17 cellular contexts compared by ENCODE assay signal in genomic region chr12:80321653-80322052, GRCh38.
DNase-seq lines count a peak whose midpoint lies in the region; ATAC-seq and TF ChIP-seq lines count a peak whose summit lies in the region.
"Had no signal": no experiment of that assay in that cellular context is flagged by ENCODE, and none has a peak within 500 bp of the region (broad histone marks: within the 10 kb centered on the region; RNA-seq: fewer than 3 reads in every experiment).

No MANE protein-coding gene starts in this region.

- no TSS peak for BruUV-seq in IMR-90 (replicated peaks; lab: Mats Ljungman, UMichigan)

- no peak overlapping the region for H4K8ac ChIP-seq in IMR-90 (ENCODE audit: low read depth in 2 of 2, low read length in 2 of 2)

- H3K4me3 ChIP-seq in AG09309 (ENCODE audit: control insufficient read depth, low read depth, low read length) (no peak overlapping the region), IMR-90 (ENCODE audit: insufficient read depth, low read depth, low read length) (no peak overlapping the region)
- H3K4me3 ChIP-seq: breast epithelium, lung had no signal

- no peaks in the 10 kb centered on the region for H3K9me3 Mint-ChIP-seq in mesothelial cell of epicardium

- H2AK5ac ChIP-seq in IMR-90 (ENCODE audit: low read depth, low read length), result no peak overlapping the region

- H3K4me3 Mint-ChIP-seq in mesothelial cell of epicardium, result no peak overlapping the region

- peak overlapping the region; percentile 65 for H3K27ac Mint-ChIP-seq in mesothelial cell of epicardium

- H2BK15ac ChIP-seq in IMR-90 (ENCODE audit: low read depth, low read length), result no peak overlapping the region

- no peaks in the 10 kb centered on the region for H3K9me3 ChIP-seq in IMR-90 (ENCODE audit: control insufficient read depth, insufficient read depth, low read length)
- H3K9me3 ChIP-seq: breast epithelium, neutrophil had no signal

- H3K9ac ChIP-seq in IMR-90 (ENCODE audit: low read depth, low read length), result no peak overlapping the region
- H3K9ac ChIP-seq: KMS-11 had no signal

- H3K27me3 Mint-ChIP-seq in mesothelial cell of epicardium (ENCODE audit: low read depth), result no peaks in the 10 kb centered on the region

- peak overlapping the region; percentile 8 for H2AFZ ChIP-seq in IMR-90 (replicated peaks; ENCODE audit: low read length, poor library complexity)

- H2AK9ac ChIP-seq in IMR-90 (replicated peaks; ENCODE audit: low read depth, low read length, poor library complexity), result no peak overlapping the region

- H3K79me1 ChIP-seq in IMR-90 (ENCODE audit: low read depth in 1 of 2, low read length in 2 of 2), result no peaks in the 10 kb centered on the region

- no peaks in the 10 kb centered on the region for H3K9me1 ChIP-seq in IMR-90 (ENCODE audit: insufficient read depth, low read length)

- H4K91ac ChIP-seq in IMR-90 (ENCODE audit: insufficient read depth, low read depth, low read length), result no peak overlapping the region

- intact Hi-C loops in IMR-90 (cut with micrococcal nuclease), result no loop called here

- DNase-seq in AG09309 (ENCODE audit: low read depth), result peak; percentile 7
- peak; percentile 15 for DNase-seq in IMR-90
- peak; percentile 20 for DNase-seq in dedifferentiated amniotic fluid mesenchymal stem cell (ENCODE audit: extremely low spot score)
- no peak for DNase-seq in mesothelial cell of epicardium (ENCODE audit: low spot score in 2 of 2, unreplicated experiment in 2 of 2)
- no peak for DNase-seq in stimulated activated CD4-positive, alpha-beta T cell treated with anti-CD3 and anti-CD28 coated beads, Interleukin-15, amount 100 ng/mL, for 24 hours
- no peak for DNase-seq in DMS79 treated with DMSO at 0.1 percent for 48 hours (lab: John Stamatoyannopoulos, UW)
- DNase-seq in NCI-H1930 (lab: John Stamatoyannopoulos, UW), result no peak
- DNase-seq in T-helper 1 cell, result no peak
- DNase-seq: activated gamma-delta T cell, hippocampal formation, NCI-H1694 treated with DMSO at 0.1 percent for 48 hours, substantia nigra had no signal

- no peak for TF ChIP-seq POLR2A in IMR-90 (IDR thresholded peaks at IDR 0.05; ENCODE audit: low read depth, low read length)

- H4K5ac ChIP-seq in IMR-90 (ENCODE audit: low read depth, low read length), result no peak overlapping the region

- H3K27ac ChIP-seq in IMR-90 (ENCODE audit: insufficient read depth, low read length), result no peak overlapping the region
- H3K27ac ChIP-seq: breast epithelium, KMS-11, neutrophil had no signal

- no peak overlapping the region for H3K18ac ChIP-seq in IMR-90 (ENCODE audit: low read depth, low read length)

- no CpG with 5 or more reads among the region's 2 CpGs for WGBS in IMR-90 (ENCODE audit: extremely low coverage in 2 of 2, insufficient read length in 1 of 2), 2 experiments

- no peaks in the 10 kb centered on the region for H3K36me3 ChIP-seq in IMR-90 (ENCODE audit: control insufficient read depth, insufficient read depth, low read length)
- H3K36me3 ChIP-seq: breast epithelium, neutrophil had no signal

- H3K27me3 ChIP-seq in IMR-90 (ENCODE audit: control insufficient read depth, insufficient read depth, low read length), result peaks cover 1% of the 10 kb centered on the region; the same call in 1 of the 2 replicates
- H3K27me3 ChIP-seq: breast epithelium, neutrophil had no signal

- no peak overlapping the region for H2BK20ac ChIP-seq in IMR-90 (ENCODE audit: low read depth, low read length)

- H3K36me3 Mint-ChIP-seq in mesothelial cell of epicardium, result no peaks in the 10 kb centered on the region

- H3K4me1 Mint-ChIP-seq in mesothelial cell of epicardium, result peaks cover 23% of the 10 kb centered on the region

- no peak overlapping the region for H3K23ac ChIP-seq in IMR-90 (ENCODE audit: low read depth, low read length)

- POLR2A ChIA-PET in IMR-90 (lab: Charles Lee; ENCODE audit: unreplicated experiment), result no interaction called here

- in situ Hi-C loops in IMR-90 (cut with MboI; ENCODE audit: low sequenced_read_pairs), result no loop called here

- TF ChIP-seq CTCF in AG09309 (IDR thresholded peaks at IDR 0.05; ENCODE audit: control insufficient read depth, insufficient read depth, low read depth, low read length, missing control alignments) (no peak), IMR-90 (conservative IDR thresholded peaks at IDR 0.05; ENCODE audit: low read depth, low read length) (no peak), mesothelial cell of epicardium (IDR thresholded peaks at IDR 0.05; ENCODE audit: unreplicated experiment) (no peak)

- CTCF ChIA-PET in IMR-90 (lab: Yijun Ruan, JAX), result interaction anchor here (0.9 kb wide), 2 partner anchors 8 to 29 kb away, joined by 3 to 4 read pairs; no protein-coding TSS in a partner anchor

- dilution Hi-C loops in IMR-90 (cut with HindIII; ENCODE audit: low sequenced_read_pairs, unreplicated experiment), result no loop called here

- TF ChIP-seq RAD21 in IMR-90 (IDR thresholded peaks at IDR 0.05; ENCODE audit: low read length), result no peak

- no peak overlapping the region for H2BK120ac ChIP-seq in IMR-90 (ENCODE audit: low read depth, low read length)

- no peak overlapping the region for H3K4ac ChIP-seq in IMR-90 (ENCODE audit: low read depth, low read length)

- H3K4me1 ChIP-seq in IMR-90 (ENCODE audit: control insufficient read depth, insufficient read depth, low read length), result 0 out of 2 replicates have a peak, but pooled peaks cover 2% of the 10 kb centered on the region
- H3K4me1 ChIP-seq: breast epithelium had no signal

- H3K56ac ChIP-seq in IMR-90 (ENCODE audit: extremely low read depth, insufficient read depth, low read length), result no peak overlapping the region

- no peak overlapping the region for H3K4me2 ChIP-seq in IMR-90 (ENCODE audit: low read depth, low read length)
- H3K4me2 ChIP-seq: KMS-11 had no signal

- no peak overlapping the region for H2BK5ac ChIP-seq in IMR-90 (ENCODE audit: low read depth, low read length, poor library complexity, severe bottlenecking)

- H3K14ac ChIP-seq in IMR-90 (replicated peaks; ENCODE audit: low read depth, low read length), result no peak overlapping the region

- peak; percentile 51; the same call in 1 of the 2 replicates for ATAC-seq in IMR-90 (ENCODE audit: low read depth)
- ATAC-seq: Right ventricle myocardium inferior had no signal

- no peaks in the 10 kb centered on the region for H4K20me1 ChIP-seq in IMR-90 (ENCODE audit: insufficient read depth, low read length)

TF ChIP-seq in IMR-90, 13 proteins besides CTCF, POLR2A, EP300 and RAD21:
- TF ChIP-seq CEBPB (IDR thresholded peaks at IDR 0.05; ENCODE audit: low read depth, low read length) (0 out of 2 replicates have a peak, but pooled peaks have one; percentile 17), CHD1 (IDR thresholded peaks at IDR 0.05; ENCODE audit: low read depth, low read length) (no peak)

Comparison
In these comparisons a context has a peak if more than half of its experiments do, and no peak if none do; other contexts are left out.
1. DNase-seq: peak in AG09309 (single experiment), IMR-90 (single experiment) and dedifferentiated amniotic fluid mesenchymal stem cell (single experiment); none in mesothelial cell of epicardium (0 of 2), stimulated activated CD4-positive, alpha-beta T cell treated with anti-CD3 and anti-CD28 coated beads, Interleukin-15, amount 100 ng/mL, for 24 hours (single experiment), DMS79 treated with DMSO at 0.1 percent for 48 hours (single experiment), NCI-H1930 (0 of 2) and T-helper 1 cell (0 of 5).